ENCODE assay signal across 20 cellular contexts in genomic region chr2:240912878-240913809, GRCh38. TPM values are rescaled to one million over a fixed set of nuclear protein-coding genes. Genes with fewer than 3 reads are reported as not detected.
A peak's percentile ranks its signal among the peaks of the same experiment; 100 is the strongest.
DNase-seq lines count a peak whose midpoint lies in the region; FAIRE-seq and TF ChIP-seq lines count a peak whose summit lies in the region.
"Had no signal": no experiment of that assay in that cellular context is flagged by ENCODE, and none has a peak within 500 bp of the region (broad histone marks: within the 10 kb centered on the region; RNA-seq: fewer than 3 reads in every experiment).

No MANE protein-coding gene starts in this region.

- H3K4me3 ChIP-seq in breast epithelium (no peak overlapping the region), stomach (no peak overlapping the region)
- H3K4me3 ChIP-seq: BLaER1 treated with 17β-estradiol and CSF1 and Interleukin-3, amounts not matched to agents 10 nM and 100 nM; testis had no signal

- FAIRE-seq in HTR-8/SVneo (lab: Jason Lieb, UNC): no peak

- peak; percentile 40 for DNase-seq in DMS53 (lab: John Stamatoyannopoulos, UW)
- DNase-seq in DMS53 treated with DMSO at 0.1 percent for 48 hours (lab: John Stamatoyannopoulos, UW; ENCODE audit: unreplicated experiment): no peak
- no peak for DNase-seq in breast epithelium (ENCODE audit: low spot score in 2 of 2)
- DNase-seq in islet precursor cell: peak; percentile 76
- DNase-seq in stomach: no peak
- no peak for DNase-seq in GM20000 (ENCODE audit: low spot score)
- DNase-seq in NCI-H1092 (lab: John Stamatoyannopoulos, UW): no peak
- DNase-seq in HTR-8/SVneo (ENCODE audit: insufficient read length, low spot score): no peak
- DNase-seq: activated CD8-positive, alpha-beta T cell treated with anti-CD3 and anti-CD28 coated beads for 36 hours; activated naive CD4-positive, alpha-beta T cell treated with anti-CD3 and anti-CD28 coated beads, Interleukin-2, amount 50 U/mL, for 16 hours; activated T-cell treated with anti-CD3 and anti-CD28 coated beads, Interleukin-2, amount 50 U/mL, for 24 hours; cortex of kidney; naive thymus-derived CD8-positive, alpha-beta T cell; NCI-H2029; NCI-H446; T-helper 1 cell had no signal

- H3K27ac ChIP-seq in breast epithelium: peak overlapping the region; percentile 30 to 44
- H3K27ac ChIP-seq in stomach: peak overlapping the region in 3 of 5 donors; percentile 42 to 45 (median 42)
- H3K27ac ChIP-seq: 22Rv1; BLaER1 treated with 17β-estradiol and CSF1 and Interleukin-3, amounts not matched to agents 10 nM and 100 nM had no signal

- no peak for TF ChIP-seq CTCF in breast epithelium (IDR thresholded peaks at IDR 0.05)
- TF ChIP-seq CTCF in stomach (IDR thresholded peaks at IDR 0.05): no peak
- TF ChIP-seq CTCF in GM20000 (IDR thresholded peaks at IDR 0.05; ENCODE audit: extremely low read depth, missing control alignments): no peak

- no peak for TF ChIP-seq POLR2A in breast epithelium (IDR thresholded peaks at IDR 0.05)
- TF ChIP-seq POLR2A in stomach (IDR thresholded peaks at IDR 0.05): no peak

- H3K36me3 ChIP-seq in breast epithelium (no peaks in the 10 kb centered on the region), stomach (no peaks in the 10 kb centered on the region)
- H3K36me3 ChIP-seq: BLaER1 treated with 17β-estradiol and CSF1 and Interleukin-3, amounts not matched to agents 10 nM and 100 nM had no signal

- no peaks in the 10 kb centered on the region for H3K9me3 ChIP-seq in breast epithelium
- no peaks in the 10 kb centered on the region for H3K9me3 ChIP-seq in stomach
- H3K9me3 ChIP-seq: BLaER1 treated with 17β-estradiol and CSF1 and Interleukin-3, amounts not matched to agents 10 nM and 100 nM; testis had no signal

- TF ChIP-seq EP300 in stomach (IDR thresholded peaks at IDR 0.05): no peak

- H3K4me1 ChIP-seq in breast epithelium (peaks cover 8 to 19% of the 10 kb centered on the region in 2 donors), stomach (peaks cover 18 to 57% (median 43%) of the 10 kb centered on the region in 4 donors)

- intact Hi-C loops in breast epithelium (cut with DNase I; ENCODE audit: low total_unique reads) (loop anchor here (10.0 kb wide), 1 partner anchor 82 kb away; the partner anchor contains the start of gene SNED1), stomach (cut with DNase I; ENCODE audit: low total_unique reads) (no loop called here)

- peaks cover 0 to 5% of the 10 kb centered on the region in 2 donors for H3K27me3 ChIP-seq in breast epithelium
- H3K27me3 ChIP-seq in stomach: peaks cover 0 to 69% (median 27%) of the 10 kb centered on the region in 3 donors
- H3K27me3 ChIP-seq: testis had no signal

- 76 to 84% (median 81%) methylated on average over 18 to 21 of the region's 21 CpGs for WGBS in stomach, 5 donors

RNA-seq across cellular contexts. Expression of gene CROCC2, which starts 7.0 kb away (rescaled TPM):
- total RNA-seq in breast epithelium: under 1 TPM in 1 of 3 donors, not detected in 2; 0.33 TPM
- 1 to 10 TPM in 1 of 5 donors, not detected in 4; 4.9 TPM for total RNA-seq in stomach
- polyA plus RNA-seq in stomach: under 1 TPM in 1 of 3 donors, not detected in 2; 0.03 TPM
- total RNA-seq: activated CD8-positive, alpha-beta T cell treated with anti-CD3 and anti-CD28 coated beads for 36 hours; naive thymus-derived CD8-positive, alpha-beta T cell had no signal
- polyA plus RNA-seq: IgD-negative memory B cell; naive thymus-derived CD8-positive, alpha-beta T cell had no signal

RNA-seq across cellular contexts. Expression of gene MAB21L4, which starts 17.2 kb away (rescaled TPM):
- total RNA-seq in breast epithelium (1 to 10 TPM in 1 of 3 donors, under 1 TPM in 1, not detected in 1; 0.15 to 2.3 TPM), stomach (1 to 10 TPM in 1 of 5 donors, under 1 TPM in 2, not detected in 2; 0.45 to 4.9 (median 0.55) TPM)
- 10 to 100 TPM in 1 of 3 donors, 1 to 10 TPM in 2; 6.0 to 48.9 (median 9.1) TPM for polyA plus RNA-seq in stomach
- total RNA-seq: activated CD8-positive, alpha-beta T cell treated with anti-CD3 and anti-CD28 coated beads for 36 hours; naive thymus-derived CD8-positive, alpha-beta T cell; testis had no signal
- polyA plus RNA-seq: IgD-negative memory B cell; naive thymus-derived CD8-positive, alpha-beta T cell had no signal

RNA-seq across cellular contexts. Expression of gene AGXT, which starts 44.5 kb away (rescaled TPM):
- under 1 TPM in 1 of 3 donors, not detected in 2; under 0.01 TPM for total RNA-seq in breast epithelium
- total RNA-seq in stomach: not detected
- not detected for polyA plus RNA-seq in stomach
- total RNA-seq: activated CD8-positive, alpha-beta T cell treated with anti-CD3 and anti-CD28 coated beads for 36 hours; naive thymus-derived CD8-positive, alpha-beta T cell had no signal
- polyA plus RNA-seq: IgD-negative memory B cell; naive thymus-derived CD8-positive, alpha-beta T cell had no signal

Comparison
In these comparisons a context has a peak if more than half of its experiments do, and no peak if none do; other contexts are left out.
1. DNase-seq: peak in DMS53 (single experiment) and islet precursor cell (single experiment); none in DMS53 treated with DMSO at 0.1 percent for 48 hours (single experiment), breast epithelium (0 of 2), stomach (single experiment), GM20000 (single experiment), NCI-H1092 (single experiment) and HTR-8/SVneo (single experiment).